In genomic region chr2:191691016-191691725, GRCh38 we compare ENCODE assay signal across 7 cellular contexts. TPM values are rescaled to one million over a fixed set of nuclear protein-coding genes. Genes with fewer than 3 reads are reported as not detected.
A peak's percentile ranks its signal among the peaks of the same experiment; 100 is the strongest.
DNase-seq lines count a peak whose midpoint lies in the region; ATAC-seq lines count a peak whose summit lies in the region.

No MANE protein-coding gene starts in this region.

- DNase-seq in Daoy (ENCODE audit: low read depth) (peak; percentile 63), NOMO-1 treated with DMSO at 0.1 percent for 48 hours (lab: John Stamatoyannopoulos, UW; ENCODE audit: unreplicated experiment) (peak; percentile 61), glomerular visceral epithelial cell (ENCODE audit: extremely low spot score) (peak; percentile 78), renal cortical epithelial cell (ENCODE audit: low read depth) (peak; percentile 93)
- DNase-seq in activated naive CD4-positive, alpha-beta T cell treated with anti-CD3 and anti-CD28 coated beads, Interleukin-2, amount 50 U/mL, for 16 hours, result peak; percentile 23

- ATAC-seq in GM19395 (IDR thresholded peaks at IDR 0.05; ENCODE audit: unreplicated experiment) (peak; percentile 74), HG03378 (IDR thresholded peaks at IDR 0.05; ENCODE audit: unreplicated experiment) (peak; percentile 76)

RNA-seq across cellular contexts. Expression of gene NABP1, which starts 13.2 kb away (rescaled TPM):
- total RNA-seq in Daoy (2014; rRNA removed; shearing (Covaris generic)), result 25.8 and 31.1 TPM in 2 replicates
- total RNA-seq in renal cortical epithelial cell, result 123 and 179 TPM in 2 replicates

Comparison
In these comparisons a context has a peak if more than half of its experiments do, and no peak if none do; other contexts are left out.
1. Peak in every context shown above with its lines: DNase-seq and ATAC-seq.
2. DNase-seq: peak in every context shown above with its lines; median percentile 93 in renal cortical epithelial cell; 78 in glomerular visceral epithelial cell; 63 in Daoy; 61 in NOMO-1 treated with DMSO at 0.1 percent for 48 hours; 23 in activated naive CD4-positive, alpha-beta T cell treated with anti-CD3 and anti-CD28 coated beads, Interleukin-2, amount 50 U/mL, for 16 hours.